1 cellular context compared by ENCODE assay signal in the genomic region with DNA sequence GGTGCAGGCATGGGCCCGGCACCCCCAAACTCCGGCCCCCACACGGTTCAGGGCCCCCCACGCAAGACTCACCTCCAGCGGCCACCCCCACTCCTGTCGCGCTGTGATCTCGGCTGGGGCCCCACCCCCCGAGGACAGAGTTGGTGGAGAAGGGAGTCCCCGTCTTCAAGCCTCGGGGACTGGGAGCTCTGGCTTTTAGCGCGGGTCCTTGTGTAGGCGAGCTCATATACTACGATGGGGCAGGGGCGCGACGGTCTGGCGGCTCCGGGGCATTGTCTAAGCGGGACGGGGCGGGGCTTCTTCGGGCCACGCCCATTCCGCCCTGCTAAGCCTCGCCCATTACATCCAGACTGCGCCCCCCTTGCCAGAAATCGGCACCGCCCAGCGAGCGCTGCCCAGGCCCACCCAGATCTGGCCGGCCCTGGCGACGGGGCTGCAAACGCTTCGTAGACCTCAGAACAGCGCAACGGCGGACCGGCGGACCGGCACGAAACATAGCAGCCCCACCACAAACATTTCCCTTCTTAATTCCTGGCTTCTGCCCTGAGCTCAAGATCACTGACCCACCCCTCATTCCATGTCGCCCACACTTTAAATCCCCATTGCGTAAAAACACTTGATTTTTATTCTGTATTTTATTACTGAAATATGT.
TF ChIP-seq lines count a peak whose summit lies in the region.

No MANE protein-coding gene starts in this region.

TF ChIP-seq in HepG2, 621 proteins besides CTCF, POLR2A, EP300 and RAD21 (continued from another document and continues in another):
- TF ChIP-seq ZNF770 (CRISPR knock-in tag; IDR thresholded peaks at IDR 0.05), result no peak
- peak; percentile 84; the same call in 1 of the 2 replicates for TF ChIP-seq ZNF782 (CRISPR knock-in tag; IDR thresholded peaks at IDR 0.05; ENCODE audit: borderline replicate concordance)
- TF ChIP-seq, protein P1, sequence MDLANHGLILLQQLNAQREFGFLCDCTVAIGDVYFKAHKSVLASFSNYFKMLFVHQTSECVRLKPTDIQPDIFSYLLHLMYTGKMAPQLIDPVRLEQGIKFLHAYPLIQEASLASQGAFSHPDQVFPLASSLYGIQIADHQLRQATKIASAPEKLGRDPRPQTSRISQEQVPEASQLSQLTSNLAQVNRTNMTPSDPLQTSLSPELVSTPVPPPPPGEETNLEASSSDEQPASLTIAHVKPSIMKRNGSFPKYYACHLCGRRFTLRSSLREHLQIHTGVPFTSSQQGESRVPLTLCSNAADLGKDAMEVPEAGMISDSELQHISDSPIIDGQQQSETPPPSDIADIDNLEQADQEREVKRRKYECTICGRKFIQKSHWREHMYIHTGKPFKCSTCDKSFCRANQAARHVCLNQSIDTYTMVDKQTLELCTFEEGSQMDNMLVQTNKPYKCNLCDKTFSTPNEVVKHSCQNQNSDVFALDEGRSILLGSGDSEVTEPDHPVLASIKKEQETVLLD (CRISPR knock-in tag; IDR thresholded peaks at IDR 0.05; ENCODE audit: low read depth), result peak; percentile 1; the same call in 1 of the 2 replicates
- peak; percentile 36; the same call in 1 of the 2 replicates for TF ChIP-seq ARHGAP35 (CRISPR knock-in tag; IDR thresholded peaks at IDR 0.05; ENCODE audit: borderline replicate concordance)
- no peak for TF ChIP-seq ZNF367 (CRISPR knock-in tag; IDR thresholded peaks at IDR 0.05; ENCODE audit: borderline replicate concordance)
- TF ChIP-seq KLF9 (CRISPR knock-in tag; IDR thresholded peaks at IDR 0.05; ENCODE audit: low read depth), result no peak
- no peak for TF ChIP-seq CBX2 (IDR thresholded peaks at IDR 0.05; ENCODE audit: low read depth, low read length)
- TF ChIP-seq CBX2 (CRISPR knock-in tag; IDR thresholded peaks at IDR 0.05; ENCODE audit: low read depth), result no peak
- no peak for TF ChIP-seq GPN1 (CRISPR knock-in tag; IDR thresholded peaks at IDR 0.05; ENCODE audit: borderline replicate concordance)
- peak; percentile 20; the same call in 1 of the 2 replicates for TF ChIP-seq ZSCAN20 (CRISPR knock-in tag; IDR thresholded peaks at IDR 0.05; ENCODE audit: borderline replicate concordance)
- no peak for TF ChIP-seq SP1 (IDR thresholded peaks at IDR 0.05)
- TF ChIP-seq SP1 (CRISPR knock-in tag; IDR thresholded peaks at IDR 0.05), result peak; percentile 71
- peak; percentile 70; the same call in 1 of the 2 replicates for TF ChIP-seq SRY (CRISPR knock-in tag; IDR thresholded peaks at IDR 0.05)
- peak; percentile 99 for TF ChIP-seq ZC3H13 (CRISPR knock-in tag; IDR thresholded peaks at IDR 0.05)
- no peak for TF ChIP-seq ZFP36L1 (CRISPR knock-in tag; IDR thresholded peaks at IDR 0.05)
- TF ChIP-seq ETS1 (CRISPR knock-in tag; IDR thresholded peaks at IDR 0.05), result no peak
- no peak; the same call in 1 of the 2 replicates for TF ChIP-seq SP2 (CRISPR knock-in tag; IDR thresholded peaks at IDR 0.05)
- no peak for TF ChIP-seq ZFP36 (IDR thresholded peaks at IDR 0.05; ENCODE audit: borderline replicate concordance, low read depth, low read length, partially characterized antibody)
- TF ChIP-seq, protein P2, sequence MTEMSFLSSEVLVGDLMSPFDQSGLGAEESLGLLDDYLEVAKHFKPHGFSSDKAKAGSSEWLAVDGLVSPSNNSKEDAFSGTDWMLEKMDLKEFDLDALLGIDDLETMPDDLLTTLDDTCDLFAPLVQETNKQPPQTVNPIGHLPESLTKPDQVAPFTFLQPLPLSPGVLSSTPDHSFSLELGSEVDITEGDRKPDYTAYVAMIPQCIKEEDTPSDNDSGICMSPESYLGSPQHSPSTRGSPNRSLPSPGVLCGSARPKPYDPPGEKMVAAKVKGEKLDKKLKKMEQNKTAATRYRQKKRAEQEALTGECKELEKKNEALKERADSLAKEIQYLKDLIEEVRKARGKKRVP (CRISPR knock-in tag; IDR thresholded peaks at IDR 0.05), result 0 out of 4 replicates have a peak, but pooled peaks of 1 of the 2 experiments have one; percentile 27
- no peak for TF ChIP-seq NFAT5 (CRISPR knock-in tag; IDR thresholded peaks at IDR 0.05)
- TF ChIP-seq PHF21A (CRISPR knock-in tag; IDR thresholded peaks at IDR 0.05), result peak; percentile 39; the same call in 1 of the 2 replicates
- peak; percentile 54; the same call in 1 of the 2 replicates for TF ChIP-seq IRX3 (CRISPR knock-in tag; IDR thresholded peaks at IDR 0.05; ENCODE audit: borderline replicate concordance, low read depth)
- TF ChIP-seq HOXA3 (CRISPR knock-in tag; IDR thresholded peaks at IDR 0.05), result peak; percentile 53
- no peak; the same call in 1 of the 2 replicates for TF ChIP-seq PAWR (CRISPR knock-in tag; IDR thresholded peaks at IDR 0.05; ENCODE audit: borderline replicate concordance)
- TF ChIP-seq ZNF550 (CRISPR knock-in tag; IDR thresholded peaks at IDR 0.05; ENCODE audit: borderline replicate concordance), result no peak
- no peak for TF ChIP-seq TBL1XR1 (IDR thresholded peaks at IDR 0.05; ENCODE audit: borderline replicate concordance, low read length, partially characterized antibody)
- TF ChIP-seq FIP1L1 (IDR thresholded peaks at IDR 0.05; ENCODE audit: borderline replicate concordance, insufficient read depth, low read depth, low read length), result peak; percentile 99; the same call in 1 of the 2 replicates
- TF ChIP-seq ZNF558 (CRISPR knock-in tag; IDR thresholded peaks at IDR 0.05; ENCODE audit: borderline replicate concordance), result peak; percentile 89; the same call in 1 of the 2 replicates
- peak; percentile 42; the same call in 1 of the 2 replicates for TF ChIP-seq SP4 (CRISPR knock-in tag; IDR thresholded peaks at IDR 0.05)
- TF ChIP-seq TRIM22 (IDR thresholded peaks at IDR 0.05), result no peak
- TF ChIP-seq, protein P3, sequence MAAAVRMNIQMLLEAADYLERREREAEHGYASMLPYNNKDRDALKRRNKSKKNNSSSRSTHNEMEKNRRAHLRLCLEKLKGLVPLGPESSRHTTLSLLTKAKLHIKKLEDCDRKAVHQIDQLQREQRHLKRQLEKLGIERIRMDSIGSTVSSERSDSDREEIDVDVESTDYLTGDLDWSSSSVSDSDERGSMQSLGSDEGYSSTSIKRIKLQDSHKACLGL (CRISPR knock-in tag; IDR thresholded peaks at IDR 0.05), result peak; percentile 25; the same call in 1 of the 2 replicates
- no peak for TF ChIP-seq TEF (CRISPR knock-in tag; IDR thresholded peaks at IDR 0.05)
- TF ChIP-seq ZMAT5 (CRISPR knock-in tag; IDR thresholded peaks at IDR 0.05; ENCODE audit: borderline replicate concordance, low read depth), result no peak
- peak; percentile 77; the same call in 1 of the 2 replicates for TF ChIP-seq ZFP91 (CRISPR knock-in tag; IDR thresholded peaks at IDR 0.05; ENCODE audit: borderline replicate concordance)
- 0 out of 2 replicates have a peak, but pooled peaks have one; percentile 34 for TF ChIP-seq FOSL1 (CRISPR knock-in tag; IDR thresholded peaks at IDR 0.05; ENCODE audit: borderline replicate concordance)
- 0 out of 2 replicates have a peak, but pooled peaks have one; percentile 33 for TF ChIP-seq ZSCAN9 (CRISPR knock-in tag; IDR thresholded peaks at IDR 0.05; ENCODE audit: borderline replicate concordance)
- no peak for TF ChIP-seq ZNF329 (CRISPR knock-in tag; IDR thresholded peaks at IDR 0.05; ENCODE audit: low read depth)
- TF ChIP-seq POGZ (CRISPR knock-in tag; IDR thresholded peaks at IDR 0.05), result no peak
- TF ChIP-seq, protein P4, sequence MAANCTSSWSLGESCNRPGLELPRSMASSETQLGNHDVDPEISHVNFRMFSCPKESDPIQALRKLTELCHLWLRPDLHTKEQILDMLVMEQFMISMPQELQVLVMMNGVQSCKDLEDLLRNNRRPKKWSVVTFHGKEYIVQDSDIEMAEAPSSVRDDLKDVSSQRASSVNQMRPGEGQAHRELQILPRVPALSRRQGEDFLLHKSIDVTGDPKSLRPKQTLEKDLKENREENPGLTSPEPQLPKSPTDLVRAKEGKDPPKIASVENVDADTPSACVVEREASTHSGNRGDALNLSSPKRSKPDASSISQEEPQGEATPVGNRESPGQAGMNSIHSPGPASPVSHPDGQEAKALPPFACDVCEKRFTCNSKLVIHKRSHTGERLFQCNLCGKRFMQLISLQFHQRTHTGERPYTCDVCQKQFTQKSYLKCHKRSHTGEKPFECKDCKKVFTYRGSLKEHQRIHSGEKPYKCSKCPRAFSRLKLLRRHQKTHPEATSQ (CRISPR knock-in tag; IDR thresholded peaks at IDR 0.05; ENCODE audit: borderline replicate concordance), result peak; percentile 79; the same call in 1 of the 2 replicates
- peak; percentile 66; the same call in 1 of the 2 replicates for TF ChIP-seq MEF2D (CRISPR knock-in tag; IDR thresholded peaks at IDR 0.05)
- peak; percentile 69 for TF ChIP-seq ZNF274 (CRISPR knock-in tag; IDR thresholded peaks at IDR 0.05)
